ENCODE assay signal across 14 cellular contexts in the genomic region with DNA sequence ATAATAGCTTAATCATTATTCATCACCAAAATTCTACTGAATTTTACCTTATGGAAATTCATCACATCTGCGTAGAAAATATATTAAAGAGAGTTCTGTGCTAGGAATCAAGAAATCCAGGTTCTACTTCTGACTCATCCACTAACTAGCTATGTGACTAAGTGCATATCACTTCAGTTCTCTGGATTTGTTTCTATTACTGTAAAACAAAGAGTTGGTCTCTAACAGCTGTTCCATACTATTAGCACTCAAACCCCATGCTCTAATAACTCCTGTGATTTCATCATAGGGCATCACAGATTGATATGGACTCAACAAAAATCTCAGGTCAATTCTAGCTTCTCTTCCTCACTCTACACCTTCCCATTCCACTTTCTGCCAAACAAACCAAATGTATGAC.
DNase-seq lines count a peak whose midpoint lies in the region; ATAC-seq, FAIRE-seq and TF ChIP-seq lines count a peak whose summit lies in the region.
"Had no signal": no experiment of that assay in that cellular context is flagged by ENCODE, and none has a peak within 500 bp of the region (broad histone marks: within the 10 kb centered on the region; RNA-seq: fewer than 3 reads in every experiment).

No MANE protein-coding gene starts in this region.

- peak; percentile 8 for FAIRE-seq in RCC 7860 (lab: Jason Lieb, UNC)

- no peak for TF ChIP-seq CTCF in epithelial cell of esophagus (IDR thresholded peaks at IDR 0.05; ENCODE audit: insufficient read depth, low read depth, low read length, missing control alignments)

- no peak for DNase-seq in activated T-cell treated with anti-CD3 and anti-CD28 coated beads, Interleukin-2, amount 50 U/mL, for 4 hours
- DNase-seq in activated T-cell treated with anti-CD3 and anti-CD28 coated beads for 4 hours, result no peak
- DNase-seq in RCC 7860 (ENCODE audit: low spot score), result peak; percentile 24
- peak; percentile 80 for DNase-seq in epithelial cell of esophagus (ENCODE audit: low read depth)
- peak; percentile 17 for DNase-seq in skeletal muscle cell (ENCODE audit: low read depth)
- DNase-seq in stimulated activated CD4-positive, alpha-beta T cell treated with anti-CD3 and anti-CD28 coated beads, Interleukin-4, amount 100 ng/mL, for 24 hours, result no peak
- no peak for DNase-seq in NCI-H187 (lab: John Stamatoyannopoulos, UW)
- DNase-seq in NCI-H2029 treated with DMSO at 0.1 percent for 48 hours (lab: John Stamatoyannopoulos, UW), result no peak
- DNase-seq: NCI-H1930; ovary; stimulated activated CD4-positive, alpha-beta T cell treated with anti-CD3 and anti-CD28 coated beads, Interleukin-15, amount 100 ng/mL, for 24 hours had no signal

- H3K36me3 Mint-ChIP-seq in activated T-cell treated with anti-CD3 and anti-CD28 coated beads, Interleukin-2, amount 50 U/mL, for 4 hours (ENCODE audit: insufficient read depth), result peaks cover 44% of the 10 kb centered on the region
- H3K36me3 Mint-ChIP-seq: mesothelial cell of epicardium had no signal

- no peaks in the 10 kb centered on the region for H3K9me3 Mint-ChIP-seq in activated T-cell treated with anti-CD3 and anti-CD28 coated beads, Interleukin-2, amount 50 U/mL, for 4 hours

- peaks cover 81% of the 10 kb centered on the region for H3K4me1 Mint-ChIP-seq in activated T-cell treated with anti-CD3 and anti-CD28 coated beads, Interleukin-2, amount 50 U/mL, for 4 hours (ENCODE audit: low read depth)
- H3K4me1 Mint-ChIP-seq: mesothelial cell of epicardium had no signal

- no peak overlapping the region for H3K4me3 Mint-ChIP-seq in activated T-cell treated with anti-CD3 and anti-CD28 coated beads, Interleukin-2, amount 50 U/mL, for 4 hours
- H3K4me3 Mint-ChIP-seq: mesothelial cell of epicardium had no signal

- peak; percentile 27 to 51 for ATAC-seq in activated T-cell treated with anti-CD3 and anti-CD28 coated beads, Interleukin-2, amount 50 U/mL, for 4 hours

- H3K4me3 ChIP-seq in epithelial cell of esophagus (ENCODE audit: low read length), result no peak overlapping the region
- H3K4me3 ChIP-seq in skeletal muscle cell (ENCODE audit: low read depth, low read length), result no peak overlapping the region
- H3K4me3 ChIP-seq: ovary, SJSA1, tibial nerve had no signal

- H3K27me3 Mint-ChIP-seq in activated T-cell treated with anti-CD3 and anti-CD28 coated beads, Interleukin-2, amount 50 U/mL, for 4 hours (ENCODE audit: low read depth), result no peaks in the 10 kb centered on the region

Comparison
In these comparisons a context has a peak if more than half of its experiments do, and no peak if none do; other contexts are left out.
1. DNase-seq: peak in RCC 7860 (single experiment), epithelial cell of esophagus (single experiment) and skeletal muscle cell (single experiment); none in activated T-cell treated with anti-CD3 and anti-CD28 coated beads, Interleukin-2, amount 50 U/mL, for 4 hours (single experiment), activated T-cell treated with anti-CD3 and anti-CD28 coated beads for 4 hours (single experiment), stimulated activated CD4-positive, alpha-beta T cell treated with anti-CD3 and anti-CD28 coated beads, Interleukin-4, amount 100 ng/mL, for 24 hours (single experiment), NCI-H187 (0 of 2) and NCI-H2029 treated with DMSO at 0.1 percent for 48 hours (single experiment).